Comparison of ENCODE assay signal across 11 cellular contexts in the genomic region with DNA sequence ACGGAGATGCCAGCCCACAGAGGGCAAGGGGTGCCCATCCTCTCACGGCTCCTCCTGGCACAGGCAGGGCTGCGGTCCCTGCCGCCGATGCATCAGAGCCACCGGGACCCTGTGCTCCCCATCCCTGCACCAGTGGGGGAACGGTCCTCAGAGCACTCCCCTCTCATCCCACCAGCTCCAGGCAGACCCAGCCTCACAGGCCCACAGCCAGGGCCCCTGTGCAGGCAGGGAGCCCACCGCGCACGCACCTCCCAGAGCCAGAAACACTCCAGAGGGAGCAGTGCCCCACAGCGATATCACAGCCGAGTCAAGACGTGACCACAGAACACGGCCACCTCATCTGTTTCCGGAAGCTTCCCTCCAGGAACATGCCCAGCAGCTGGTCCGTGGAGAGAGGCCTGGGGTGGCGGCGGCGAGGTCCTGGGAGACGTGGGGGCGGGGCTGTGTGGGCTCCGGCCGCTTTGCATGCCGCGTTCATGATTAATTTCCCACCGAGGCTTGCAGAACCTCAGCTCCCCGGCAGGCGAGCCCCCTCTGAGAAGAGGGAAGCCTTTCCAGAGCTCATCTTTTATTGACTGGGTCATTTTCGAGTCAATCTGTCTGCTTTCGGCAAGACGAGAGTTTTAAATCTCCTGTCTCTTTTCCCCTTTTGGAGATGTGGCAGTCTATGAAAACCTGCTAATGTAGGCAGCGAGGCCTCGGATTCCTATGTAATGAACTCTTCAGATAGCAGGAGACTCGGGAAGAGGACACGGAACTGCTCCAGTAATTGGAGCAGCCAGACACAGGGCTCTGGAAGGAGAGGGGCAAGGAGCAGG.
DNase-seq lines count a peak whose midpoint lies in the region; ATAC-seq, FAIRE-seq and TF ChIP-seq lines count a peak whose summit lies in the region.
"Had no signal": no experiment of that assay in that cellular context is flagged by ENCODE, and none has a peak within 500 bp of the region (broad histone marks: within the 10 kb centered on the region; RNA-seq: fewer than 3 reads in every experiment).

No MANE protein-coding gene starts in this region.

- H3K4me1 ChIP-seq in kidney (ENCODE audit: control insufficient read depth in 1 of 2, insufficient read depth in 1 of 2, low read depth in 1 of 2, low read length in 2 of 2) = peaks cover 0 to 2% of the 10 kb centered on the region in 2 donors
- peaks cover 6% of the 10 kb centered on the region for H3K4me1 ChIP-seq in upper lobe of right lung

- FAIRE-seq in H54 (lab: Jason Lieb, UNC) (no peak), kidney (lab: Jason Lieb, UNC) (no peak)

- H3K36me3 ChIP-seq in kidney (ENCODE audit: control insufficient read depth in 1 of 2, insufficient read depth in 2 of 2, low read length in 2 of 2) (no peaks in the 10 kb centered on the region), upper lobe of right lung (no peaks in the 10 kb centered on the region)

- H3K27me3 ChIP-seq in upper lobe of right lung = no peaks in the 10 kb centered on the region

- no peak overlapping the region for H3K9ac ChIP-seq in kidney (ENCODE audit: low read length in 2 of 2)

- H3K9me3 ChIP-seq in kidney (ENCODE audit: control insufficient read depth in 1 of 2, low read length in 2 of 2) = no peaks in the 10 kb centered on the region
- no peaks in the 10 kb centered on the region for H3K9me3 ChIP-seq in upper lobe of right lung

- H3K4me3 ChIP-seq in astrocyte of the cerebellum (ENCODE audit: low read depth, low read length) (no peak overlapping the region), kidney (ENCODE audit: low read length in 2 of 2) (no peak overlapping the region), upper lobe of right lung (no peak overlapping the region)

- no peak overlapping the region for H3K27ac ChIP-seq in kidney (ENCODE audit: low read depth in 2 of 2, low read length in 2 of 2)
- H3K27ac ChIP-seq in upper lobe of right lung = no peak overlapping the region
- H3K27ac ChIP-seq: RWPE1 had no signal

- ATAC-seq in upper lobe of right lung = no peak

- in situ Hi-C loops in astrocyte of the cerebellum (cut with HindIII; ENCODE audit: low sequenced_read_pairs) = no loop called here

- DNase-seq in H54 (ENCODE audit: insufficient read length, low spot score) = peak; percentile 75
- DNase-seq in astrocyte of the cerebellum (ENCODE audit: low read depth) = peak; percentile 42
- peak; percentile 89 for DNase-seq in kidney
- no peak for DNase-seq in upper lobe of right lung
- DNase-seq in hypothalamus (lab: John Stamatoyannopoulos, UW) = no peak
- no peak for DNase-seq in activated effector memory CD4-positive, alpha-beta T cell treated with anti-CD3 and anti-CD28 coated beads, Interleukin-2, amount 50 U/mL, for 16 hours
- DNase-seq in GM20000 (ENCODE audit: low spot score) = no peak
- DNase-seq: activated CD4-positive, alpha-beta T cell treated with anti-CD3 and anti-CD28 coated beads, Interleukin-2, amount 10 ng/mL, durations not matched to agents 24 days and 14 days; activated naive CD8-positive, alpha-beta T cell treated with anti-CD3 and anti-CD28 coated beads, Interleukin-2, amount 10 ng/mL, durations not matched to agents 7 days and 5 days; erythroblast had no signal

- TF ChIP-seq POLR2A in H54 (IDR thresholded peaks at IDR 0.05; ENCODE audit: low read depth, low read length) = no peak

- peak; percentile 38 for TF ChIP-seq CTCF in astrocyte of the cerebellum (IDR thresholded peaks at IDR 0.05; ENCODE audit: low read depth, low read length, missing control alignments)
- TF ChIP-seq CTCF in kidney (IDR thresholded peaks at IDR 0.05; ENCODE audit: borderline replicate concordance, extremely low read depth, insufficient read depth) = no peak
- TF ChIP-seq CTCF in upper lobe of right lung (IDR thresholded peaks at IDR 0.05) = peak; percentile 7
- TF ChIP-seq CTCF in GM20000 (IDR thresholded peaks at IDR 0.05; ENCODE audit: extremely low read depth, missing control alignments) = no peak

- intact Hi-C loops in kidney (cut with DNase I) = no loop called here
- intact Hi-C loops in upper lobe of right lung (cut with DNase I) = no loop called here

Comparison
In these comparisons a context has a peak if more than half of its experiments do, and no peak if none do; other contexts are left out.
1. DNase-seq: peak in H54 (single experiment), astrocyte of the cerebellum (single experiment) and kidney (single experiment); none in upper lobe of right lung (single experiment), hypothalamus (0 of 51), activated effector memory CD4-positive, alpha-beta T cell treated with anti-CD3 and anti-CD28 coated beads, Interleukin-2, amount 50 U/mL, for 16 hours (single experiment) and GM20000 (single experiment).
2. CTCF ChIP-seq: peak in astrocyte of the cerebellum (single experiment) and upper lobe of right lung (single experiment); none in kidney (single experiment) and GM20000 (single experiment).